In genomic region chr6:39279539-39279938, GRCh38 we compare ENCODE assay signal across 18 cellular contexts. TPM values are rescaled to one million over a fixed set of nuclear protein-coding genes. Genes with fewer than 3 reads are reported as not detected.
"Had no signal": no experiment of that assay in that cellular context is flagged by ENCODE, and none has a peak within 500 bp of the region (broad histone marks: within the 10 kb centered on the region; RNA-seq: fewer than 3 reads in every experiment).

No MANE protein-coding gene starts in this region.

- H3K27me3 ChIP-seq: thyroid gland, vagina had no signal

- H3K36me3 ChIP-seq: cardiac muscle cell, heart left ventricle, thyroid gland, vagina had no signal

- DNase-seq: activated B cell treated with CpG ODN at 0.5 μM for 24 hours; activated CD4-positive, alpha-beta T cell treated with anti-CD3 and anti-CD28 coated beads for 48 hours; activated CD8-positive, alpha-beta T cell treated with anti-CD3 and anti-CD28 coated beads for 36 hours; activated effector memory CD4-positive, alpha-beta T cell treated with anti-CD3 and anti-CD28 coated beads, Interleukin-2, amount 50 U/mL, for 16 hours; activated T-cell treated with anti-CD3 and anti-CD28 coated beads, Interleukin-2, amount 50 U/mL, for 48 hours; immature natural killer cell; nephron progenitor cell; stimulated activated CD4-positive, alpha-beta T cell treated with anti-CD3 and anti-CD28 coated beads, Interleukin-12 subunit alpha, Interleukin-12 subunit beta, amount 100 ng/mL, for 4 hours; stimulated activated CD4-positive, alpha-beta T cell treated with anti-CD3 and anti-CD28 coated beads, Interleukin-2, amount 100 ng/mL, for 24 hours; T-helper 2 cell had no signal

- H3K9me3 ChIP-seq: heart left ventricle, psoas muscle, thyroid gland, vagina had no signal

- H3K4me3 ChIP-seq: cardiac muscle cell, heart left ventricle, psoas muscle, thyroid gland, vagina had no signal

- ATAC-seq: activated CD8-positive, alpha-beta T cell treated with anti-CD3 and anti-CD28 coated beads for 36 hours had no signal

- H3K4me1 ChIP-seq: heart left ventricle, psoas muscle, vagina had no signal

- H3K27ac ChIP-seq: cardiac muscle cell, heart left ventricle, psoas muscle, thyroid gland, vagina had no signal

RNA-seq across cellular contexts. Expression of gene KCNK17, which starts 34.7 kb away (rescaled TPM):
- total RNA-seq: activated B cell treated with CpG ODN at 0.5 μM for 24 hours; activated CD8-positive, alpha-beta T cell treated with anti-CD3 and anti-CD28 coated beads for 36 hours; cardiac muscle cell; fibroblast of lung; psoas muscle; vagina had no signal
- polyA plus RNA-seq: cardiac muscle cell, fibroblast of lung had no signal

RNA-seq across cellular contexts. Expression of gene KCNK16, which starts 43.0 kb away (rescaled TPM):
- total RNA-seq: activated B cell treated with CpG ODN at 0.5 μM for 24 hours; activated CD8-positive, alpha-beta T cell treated with anti-CD3 and anti-CD28 coated beads for 36 hours; cardiac muscle cell; fibroblast of lung; frontal cortex; heart left ventricle; omental fat pad; psoas muscle; vagina had no signal
- polyA plus RNA-seq: cardiac muscle cell, fibroblast of lung, heart left ventricle, immature natural killer cell, psoas muscle had no signal

RNA-seq across cellular contexts. Expression of gene KCNK5, which starts 50.3 kb away (rescaled TPM):
- total RNA-seq: activated B cell treated with CpG ODN at 0.5 μM for 24 hours had no signal
